2 cellular contexts compared by ENCODE assay signal in genomic region chr7:30652951-30653641, GRCh38.
TF ChIP-seq lines count a peak whose summit lies in the region.

No MANE protein-coding gene starts in this region.

TF ChIP-seq in H1, 55 proteins besides CTCF, POLR2A, EP300 and RAD21:
- TF ChIP-seq ATF3 (IDR thresholded peaks at IDR 0.05; ENCODE audit: insufficient read depth, low read depth, low read length), result no peak
- TF ChIP-seq KDM4A (IDR thresholded peaks at IDR 0.05; ENCODE audit: low read depth, low read length, severe bottlenecking), result no peak
- TF ChIP-seq RNF2 (IDR thresholded peaks at IDR 0.05; ENCODE audit: borderline replicate concordance, low read depth, low read length, missing control alignments, poor library complexity, severe bottlenecking), result no peak
- TF ChIP-seq ATF2 (IDR thresholded peaks at IDR 0.05; ENCODE audit: low read length), result no peak
- TF ChIP-seq SP4 (IDR thresholded peaks at IDR 0.05; ENCODE audit: low read length), result no peak
- no peak for TF ChIP-seq RBBP5 (IDR thresholded peaks at IDR 0.05; ENCODE audit: borderline replicate concordance, low read depth, low read length)
- no peak for TF ChIP-seq CHD1 (IDR thresholded peaks at IDR 0.05; ENCODE audit: low read depth, low read length)
- no peak for TF ChIP-seq SAP30 (IDR thresholded peaks at IDR 0.05; ENCODE audit: insufficient read depth, insufficient replicate concordance, low read length)
- TF ChIP-seq CREB1 (IDR thresholded peaks at IDR 0.05), result no peak
- TF ChIP-seq E2F6 (IDR thresholded peaks at IDR 0.05), result no peak
- TF ChIP-seq CBX8 (IDR thresholded peaks at IDR 0.05; ENCODE audit: borderline replicate concordance, low read depth, low read length), result no peak
- no peak for TF ChIP-seq HDAC2 (IDR thresholded peaks at IDR 0.05; ENCODE audit: borderline replicate concordance in 1 of 2, low read depth in 2 of 2, low read length in 2 of 2)

TF ChIP-seq in HEK293T, 16 proteins besides CTCF, POLR2A, EP300 and RAD21:
- TF ChIP-seq ZNF384 (IDR thresholded peaks at IDR 0.05) (no peak), CTBP1 (IDR thresholded peaks at IDR 0.05; ENCODE audit: borderline replicate concordance) (no peak), HDGF (IDR thresholded peaks at IDR 0.05; ENCODE audit: borderline replicate concordance) (no peak), FOXK2 (IDR thresholded peaks at IDR 0.05) (no peak), NFRKB (IDR thresholded peaks at IDR 0.05) (no peak), FOXA1 (IDR thresholded peaks at IDR 0.05) (no peak), BHLHE40 (IDR thresholded peaks at IDR 0.05; ENCODE audit: borderline replicate concordance) (no peak), L3MBTL2 (conservative IDR thresholded peaks at IDR 0.05) (no peak), ARNT (IDR thresholded peaks at IDR 0.05) (no peak), FOXM1 (IDR thresholded peaks at IDR 0.05; ENCODE audit: borderline replicate concordance) (no peak), TARDBP (IDR thresholded peaks at IDR 0.05) (no peak), SUZ12 (IDR thresholded peaks at IDR 0.05) (no peak), SP1 (IDR thresholded peaks at IDR 0.05) (no peak)
